In genomic region chr1:27671964-27672749, GRCh38 we compare ENCODE assay signal across 8 cellular contexts. TPM values are rescaled to one million over a fixed set of nuclear protein-coding genes. Genes with fewer than 3 reads are reported as not detected.
DNase-seq lines count a peak whose midpoint lies in the region; ATAC-seq and TF ChIP-seq lines count a peak whose summit lies in the region.

Gene IFI6 (minus strand): TSS chr1:27672192. CDS start chr1:27669314, 2,878 bp downstream.

- 0 to 1% (median 0%) methylated on average over 10 of the region's 10 CpGs for WGBS in stomach, 5 donors

- H3K4me1 ChIP-seq in DND-41 (ENCODE audit: insufficient read depth, low read length) = peaks cover 47% of the 10 kb centered on the region
- peaks cover 19 to 43% (median 34%) of the 10 kb centered on the region in 4 donors for H3K4me1 ChIP-seq in stomach

- peaks cover 7% of the 10 kb centered on the region for H3K36me3 ChIP-seq in DND-41 (ENCODE audit: insufficient read depth, low read length)
- peaks cover 0 to 6% (median 0%) of the 10 kb centered on the region in 4 donors for H3K36me3 ChIP-seq in stomach

- intact Hi-C loops in activated T-helper 2 cell treated with anti-CD3 and anti-CD28 coated beads, Interferon-gamma antibody, Interleukin-2, Interleukin-4, amounts not matched to agents 10 μg/mL and 5 μg/mL and 100 μg/mL, durations not matched to agents 14 hours and 24 hours and 36 hours (cut with micrococcal nuclease) = loop anchor here (1.0 to 2.0 kb wide), 3 partner anchors 47 to 101 kb away; partner anchors contain the start of gene STX12
- intact Hi-C loops in stomach (cut with DNase I; ENCODE audit: low total_unique reads) = no loop called here

- peaks cover 8% of the 10 kb centered on the region for H3K36me3 Mint-ChIP-seq in activated T-helper 2 cell treated with anti-CD3 and anti-CD28 coated beads, Interferon-gamma antibody, Interleukin-2, Interleukin-4, amounts not matched to agents 10 μg/mL and 5 μg/mL and 100 μg/mL, durations not matched to agents 14 hours and 24 hours and 36 hours (ENCODE audit: low read depth)
- no peaks in the 10 kb centered on the region for H3K36me3 Mint-ChIP-seq in nephron (ENCODE audit: low read depth)

- ATAC-seq in DND-41 (ENCODE audit: insufficient read depth, low read depth) = peak; percentile 96
- peak; percentile 85 for ATAC-seq in GM21723 (IDR thresholded peaks at IDR 0.05; ENCODE audit: unreplicated experiment)

- H3K27ac ChIP-seq in DND-41 (ENCODE audit: low read length) (peak within 1 kb of the TSS; percentile 92), stomach (peak within 1 kb of the TSS; percentile 78 to 94 (median 87))

- peak within 1 kb of the TSS; percentile 56 for H3K9ac ChIP-seq in DND-41 (ENCODE audit: low read depth, low read length)

- peak within 1 kb of the TSS; percentile 92 for H3K27ac Mint-ChIP-seq in activated T-helper 2 cell treated with anti-CD3 and anti-CD28 coated beads, Interferon-gamma antibody, Interleukin-2, Interleukin-4, amounts not matched to agents 10 μg/mL and 5 μg/mL and 100 μg/mL, durations not matched to agents 14 hours and 24 hours and 36 hours
- H3K27ac Mint-ChIP-seq in nephron = peak within 1 kb of the TSS; percentile 70 to 96 (median 93)

- no peaks in the 10 kb centered on the region for H3K9me3 Mint-ChIP-seq in activated T-helper 2 cell treated with anti-CD3 and anti-CD28 coated beads, Interferon-gamma antibody, Interleukin-2, Interleukin-4, amounts not matched to agents 10 μg/mL and 5 μg/mL and 100 μg/mL, durations not matched to agents 14 hours and 24 hours and 36 hours
- no peaks in the 10 kb centered on the region for H3K9me3 Mint-ChIP-seq in nephron

- peak; percentile 91 for DNase-seq in DND-41
- DNase-seq in RPMI8226 = peak; percentile 97
- DNase-seq in activated T-helper 2 cell treated with anti-CD3 and anti-CD28 coated beads, Interferon-gamma antibody, Interleukin-2, Interleukin-4, amounts not matched to agents 10 μg/mL and 5 μg/mL and 100 μg/mL, durations not matched to agents 14 hours and 24 hours and 36 hours (ENCODE audit: low spot score) = peak; percentile 83
- peak; percentile 97 for DNase-seq in fibroblast of peridontal ligament (ENCODE audit: extremely low read depth)
- peak; percentile 87 for DNase-seq in stomach

- peaks cover 25% of the 10 kb centered on the region for H3K79me2 ChIP-seq in DND-41 (ENCODE audit: insufficient read depth, low read length)

- peaks cover 33% of the 10 kb centered on the region for H3K4me1 Mint-ChIP-seq in activated T-helper 2 cell treated with anti-CD3 and anti-CD28 coated beads, Interferon-gamma antibody, Interleukin-2, Interleukin-4, amounts not matched to agents 10 μg/mL and 5 μg/mL and 100 μg/mL, durations not matched to agents 14 hours and 24 hours and 36 hours (ENCODE audit: low read depth)
- peaks cover 20% of the 10 kb centered on the region for H3K4me1 Mint-ChIP-seq in nephron

- peak within 1 kb of the TSS; percentile 70 for H3K4me2 ChIP-seq in DND-41 (ENCODE audit: insufficient read depth, low read length)

- TF ChIP-seq CTCF in DND-41 (IDR thresholded peaks at IDR 0.05; ENCODE audit: borderline replicate concordance, extremely low read depth, low read length, poor library complexity, severe bottlenecking) (peak; percentile 68), LNCAP (IDR thresholded peaks at IDR 0.05) (peak; percentile 30), nephron (IDR thresholded peaks at IDR 0.05; ENCODE audit: unreplicated experiment in 3 of 3) (peak; percentile 46 to 57 (median 48)), stomach (IDR thresholded peaks at IDR 0.05) (peak in 5 of 7 experiments; percentile 30 to 62 (median 54))

- peak within 1 kb of the TSS; percentile 88 for H3K4me3 Mint-ChIP-seq in activated T-helper 2 cell treated with anti-CD3 and anti-CD28 coated beads, Interferon-gamma antibody, Interleukin-2, Interleukin-4, amounts not matched to agents 10 μg/mL and 5 μg/mL and 100 μg/mL, durations not matched to agents 14 hours and 24 hours and 36 hours (ENCODE audit: low read depth)
- H3K4me3 Mint-ChIP-seq in nephron = peak within 1 kb of the TSS; percentile 82 to 86 (median 85)

- no peak for TF ChIP-seq EP300 in stomach (IDR thresholded peaks at IDR 0.05)

- H3K27me3 ChIP-seq in DND-41 (ENCODE audit: insufficient read depth, low read length, poor library complexity) = no peaks in the 10 kb centered on the region
- H3K27me3 ChIP-seq in stomach = no peaks in the 10 kb centered on the region

- H3K4me3 ChIP-seq in DND-41 (ENCODE audit: low read depth in 1 of 2, low read length in 2 of 2) (peak within 1 kb of the TSS; percentile 26 to 69), stomach (peak within 1 kb of the TSS; percentile 48 to 61 (median 54))

- no peaks in the 10 kb centered on the region for H3K27me3 Mint-ChIP-seq in activated T-helper 2 cell treated with anti-CD3 and anti-CD28 coated beads, Interferon-gamma antibody, Interleukin-2, Interleukin-4, amounts not matched to agents 10 μg/mL and 5 μg/mL and 100 μg/mL, durations not matched to agents 14 hours and 24 hours and 36 hours (ENCODE audit: low read depth)
- no peaks in the 10 kb centered on the region for H3K27me3 Mint-ChIP-seq in nephron (ENCODE audit: low read depth)

- H3K9me3 ChIP-seq in DND-41 (ENCODE audit: insufficient read depth, low read length, severe bottlenecking) (no peaks in the 10 kb centered on the region), stomach (no peaks in the 10 kb centered on the region)

- no peaks in the 10 kb centered on the region for H4K20me1 ChIP-seq in DND-41 (ENCODE audit: insufficient read depth, low read length)

- TF ChIP-seq POLR2A in stomach (IDR thresholded peaks at IDR 0.05) = no peak

- peak within 1 kb of the TSS; percentile 85 for H2AFZ ChIP-seq in DND-41 (ENCODE audit: low read depth, low read length)

RNA-seq across cellular contexts. Expression of gene IFI6, which starts in this region (rescaled TPM):
- 35.0 and 35.2 TPM in 2 replicates for total RNA-seq in activated T-helper 2 cell treated with anti-CD3 and anti-CD28 coated beads, Interferon-gamma antibody, Interleukin-2, Interleukin-4, amounts not matched to agents 10 μg/mL and 5 μg/mL and 100 μg/mL, durations not matched to agents 14 hours and 24 hours and 36 hours
- total RNA-seq in stomach = 10 to 100 TPM in 3 of 5 donors, 1 to 10 TPM in 1, not detected in 1; 6.1 to 65.2 (median 34.3) TPM
- polyA plus RNA-seq in stomach = 10 to 100 TPM; 13.4 to 95.2 (median 40.0) TPM

Comparison
In these comparisons a context has a peak if more than half of its experiments do, and no peak if none do; other contexts are left out.
1. Peak in every context shown above with its lines: DNase-seq, ATAC-seq, H3K4me3 ChIP-seq and H3K27ac ChIP-seq.